2 cellular contexts compared by ENCODE assay signal in genomic region chr16:21593530-21594289, GRCh38.
TF ChIP-seq lines count a peak whose summit lies in the region.

No MANE protein-coding gene starts in this region.

TF ChIP-seq in A549, 52 proteins besides CTCF, POLR2A, EP300 and RAD21:
- TF ChIP-seq BCL3 (IDR thresholded peaks at IDR 0.05) (no peak), MAFK (IDR thresholded peaks at IDR 0.05; ENCODE audit: partially characterized antibody) (peak; percentile 68)
TF ChIP-seq in A549: peak in this region for 1.

TF ChIP-seq in HEK293, 187 proteins besides CTCF, POLR2A, EP300 and RAD21 (continued from another document):
- TF ChIP-seq ZNF362 (tag by site-specific recombination; IDR thresholded peaks at IDR 0.05), result peak; percentile 76; the same call in 1 of the 2 replicates
